8 cellular contexts compared by ENCODE assay signal in the genomic region with DNA sequence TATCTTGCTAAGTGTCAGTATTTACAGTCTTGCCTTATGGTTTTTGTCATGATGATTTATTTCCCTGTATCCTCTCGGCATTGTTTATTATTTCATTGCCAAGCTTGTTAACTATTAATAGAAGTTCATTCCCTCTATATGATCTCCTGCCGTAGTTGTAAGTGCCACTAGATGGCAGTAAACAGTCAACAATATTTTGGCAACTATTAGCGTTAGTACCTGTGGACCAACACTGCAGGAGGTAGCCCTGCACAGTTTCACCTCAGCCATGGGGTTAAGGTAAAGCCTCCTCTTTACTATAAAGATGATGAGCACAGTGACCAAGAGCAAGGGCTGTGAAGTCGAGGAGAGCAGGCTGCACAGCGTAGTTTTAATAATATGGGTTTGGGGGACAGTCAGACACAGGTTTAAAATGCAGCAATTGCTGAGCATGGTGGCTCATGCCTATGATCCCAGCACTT. TPM values are rescaled to one million over a fixed set of nuclear protein-coding genes. Genes with fewer than 3 reads are reported as not detected.
DNase-seq lines count a peak whose midpoint lies in the region; ATAC-seq and TF ChIP-seq lines count a peak whose summit lies in the region.

No MANE protein-coding gene starts in this region.

- no peak overlapping the region for H3K4me3 Mint-ChIP-seq in effector memory CD8-positive, alpha-beta T cell
- H3K4me3 Mint-ChIP-seq in memory B cell: no peak overlapping the region
- H3K4me3 Mint-ChIP-seq in type B pancreatic cell: no peak overlapping the region

- H3K4me1 Mint-ChIP-seq in effector memory CD8-positive, alpha-beta T cell (ENCODE audit: low read depth in 2 of 2): peaks cover 0 to 4% of the 10 kb centered on the region in 2 donors
- H3K4me1 Mint-ChIP-seq in memory B cell: peaks cover 4% of the 10 kb centered on the region
- peaks cover 5% of the 10 kb centered on the region for H3K4me1 Mint-ChIP-seq in type B pancreatic cell (ENCODE audit: unreplicated experiment)

- POLR2A ChIA-PET in GM10248 (lab: Yijun Ruan, JAX): no interaction called here

- DNase-seq in GM10248 (ENCODE audit: extremely low spot score) (peak; percentile 67), NCI-H2081 (lab: John Stamatoyannopoulos, UW) (peak; percentile 29 to 66), memory B cell (ENCODE audit: low spot score in 2 of 2) (peak; percentile 44 to 61), type B pancreatic cell (ENCODE audit: extremely low spot score, unreplicated experiment) (no peak)
- DNase-seq in effector memory CD8-positive, alpha-beta T cell: peak; percentile 35 to 41 (median 37)

- CTCF ChIA-PET in GM10248 (lab: Yijun Ruan, JAX): interaction anchor here (0.6 to 13.0 kb wide), 65 partner anchors 8 to 358 kb away, joined by 3 to 150 read pairs (median 5); a partner anchor contains a TSS

- no peaks in the 10 kb centered on the region for H3K36me3 Mint-ChIP-seq in effector memory CD8-positive, alpha-beta T cell (ENCODE audit: insufficient read depth)
- H3K36me3 Mint-ChIP-seq in memory B cell: peaks cover 3% of the 10 kb centered on the region
- no peaks in the 10 kb centered on the region for H3K36me3 Mint-ChIP-seq in type B pancreatic cell

- no peak overlapping the region for H3K27ac Mint-ChIP-seq in effector memory CD8-positive, alpha-beta T cell
- H3K27ac Mint-ChIP-seq in memory B cell: no peak overlapping the region
- no peak overlapping the region for H3K27ac Mint-ChIP-seq in type B pancreatic cell

- no peaks in the 10 kb centered on the region for H3K9me3 Mint-ChIP-seq in effector memory CD8-positive, alpha-beta T cell
- H3K9me3 Mint-ChIP-seq in memory B cell: no peaks in the 10 kb centered on the region
- no peaks in the 10 kb centered on the region for H3K9me3 Mint-ChIP-seq in type B pancreatic cell

- H3K27ac ChIP-seq in 22Rv1: no peak overlapping the region
- H3K27ac ChIP-seq in VCaP: no peak overlapping the region

- H3K27me3 Mint-ChIP-seq in effector memory CD8-positive, alpha-beta T cell: peaks cover 10 to 20% of the 10 kb centered on the region in 2 donors
- H3K27me3 Mint-ChIP-seq in memory B cell (no peaks in the 10 kb centered on the region), type B pancreatic cell (peaks cover 18% of the 10 kb centered on the region)

- TF ChIP-seq CTCF in 22Rv1 (IDR thresholded peaks at IDR 0.05) (peak; percentile 81), GM10248 (IDR thresholded peaks at IDR 0.05; ENCODE audit: control extremely low read depth, extremely low read depth, low read depth, missing control alignments) (peak; percentile 78), VCaP (conservative IDR thresholded peaks at IDR 0.05) (peak; percentile 85), type B pancreatic cell (conservative IDR thresholded peaks at IDR 0.05) (peak; percentile 90)

- ATAC-seq in HG02870 (IDR thresholded peaks at IDR 0.05; ENCODE audit: unreplicated experiment): peak; percentile 59
- ATAC-seq in effector memory CD8-positive, alpha-beta T cell (replicated peaks): peak; percentile 81
- ATAC-seq in memory B cell (ENCODE audit: low read depth): peak; percentile 91

RNA-seq across cellular contexts. Expression of a gene that starts 26.1 kb away (rescaled TPM):
- total RNA-seq in type B pancreatic cell (ENCODE audit: low replicate concordance): 19.4 and 29.7 TPM in 2 replicates
